ENCODE assay signal across 1 cellular context in genomic region chr10:21516270-21517131, GRCh38.
A peak's percentile ranks its signal among the peaks of the same experiment; 100 is the strongest.
TF ChIP-seq lines count a peak whose summit lies in the region.

No MANE protein-coding gene starts in this region.

TF ChIP-seq in HepG2, 621 proteins besides CTCF, POLR2A, EP300 and RAD21 (continued from another document and continues in another):
- TF ChIP-seq ZBTB46 (CRISPR knock-in tag; IDR thresholded peaks at IDR 0.05; ENCODE audit: borderline replicate concordance) (peak; percentile 36; the same call in 1 of the 2 replicates), ATF2 (CRISPR knock-in tag; IDR thresholded peaks at IDR 0.05) (no peak), PAXIP1 (CRISPR knock-in tag; conservative IDR thresholded peaks at IDR 0.05) (no peak; the same call in 1 of the 2 replicates), ZBTB49 (CRISPR knock-in tag; IDR thresholded peaks at IDR 0.05; ENCODE audit: borderline replicate concordance) (no peak), ZFX (CRISPR knock-in tag; IDR thresholded peaks at IDR 0.05; ENCODE audit: low read depth) (peak; percentile 64), MXD4 (CRISPR knock-in tag; IDR thresholded peaks at IDR 0.05) (no peak), TAF15 (IDR thresholded peaks at IDR 0.05; ENCODE audit: low read depth, low read length, poor library complexity, severe bottlenecking) (no peak), ZNF280D (CRISPR knock-in tag; IDR thresholded peaks at IDR 0.05) (no peak), ZNF703 (CRISPR knock-in tag; IDR thresholded peaks at IDR 0.05; ENCODE audit: borderline replicate concordance) (no peak), ZBTB38 (CRISPR knock-in tag; IDR thresholded peaks at IDR 0.05) (peak; percentile 82), ZFYVE20 (CRISPR knock-in tag; IDR thresholded peaks at IDR 0.05; ENCODE audit: borderline replicate concordance, low read depth) (no peak), REPIN1 (CRISPR knock-in tag; IDR thresholded peaks at IDR 0.05; ENCODE audit: borderline replicate concordance, low read depth) (peak; percentile 65; the same call in 1 of the 2 replicates), SP4 (CRISPR knock-in tag; IDR thresholded peaks at IDR 0.05) (0 out of 2 replicates have a peak, but pooled peaks have one; percentile 37), ZNF746 (CRISPR knock-in tag; IDR thresholded peaks at IDR 0.05) (no peak), ZNF580 (CRISPR knock-in tag; IDR thresholded peaks at IDR 0.05; ENCODE audit: borderline replicate concordance, low read depth) (0 out of 2 replicates have a peak, but pooled peaks have one; percentile 32), GATAD1 (CRISPR knock-in tag; IDR thresholded peaks at IDR 0.05) (no peak), TEF (CRISPR knock-in tag; IDR thresholded peaks at IDR 0.05) (no peak), PRMT3 (CRISPR knock-in tag; IDR thresholded peaks at IDR 0.05; ENCODE audit: borderline replicate concordance, low read depth) (no peak), RERE (CRISPR knock-in tag; IDR thresholded peaks at IDR 0.05; ENCODE audit: low read depth) (no peak), ZNF180 (CRISPR knock-in tag; IDR thresholded peaks at IDR 0.05; ENCODE audit: borderline replicate concordance, low read depth) (no peak), NFAT5 (CRISPR knock-in tag; IDR thresholded peaks at IDR 0.05) (no peak), ZNF232 (CRISPR knock-in tag; IDR thresholded peaks at IDR 0.05; ENCODE audit: borderline replicate concordance) (no peak), ZBTB3 (CRISPR knock-in tag; IDR thresholded peaks at IDR 0.05; ENCODE audit: borderline replicate concordance, low read depth) (no peak), ZNF44 (CRISPR knock-in tag; IDR thresholded peaks at IDR 0.05) (no peak), ZNF343 (CRISPR knock-in tag; IDR thresholded peaks at IDR 0.05) (no peak), ZNF781 (CRISPR knock-in tag; IDR thresholded peaks at IDR 0.05; ENCODE audit: borderline replicate concordance, not compliant biosample characterization) (peak; percentile 82), ZFP36 (IDR thresholded peaks at IDR 0.05; ENCODE audit: borderline replicate concordance, low read depth, low read length, partially characterized antibody) (no peak), NAIF1 (CRISPR knock-in tag; IDR thresholded peaks at IDR 0.05; ENCODE audit: borderline replicate concordance) (no peak; the same call in 1 of the 2 replicates), ZNF720 (CRISPR knock-in tag; IDR thresholded peaks at IDR 0.05) (no peak), KLF6 (CRISPR knock-in tag; IDR thresholded peaks at IDR 0.05) (no peak)
